ENCODE assay signal across 1 cellular context in the genomic region with DNA sequence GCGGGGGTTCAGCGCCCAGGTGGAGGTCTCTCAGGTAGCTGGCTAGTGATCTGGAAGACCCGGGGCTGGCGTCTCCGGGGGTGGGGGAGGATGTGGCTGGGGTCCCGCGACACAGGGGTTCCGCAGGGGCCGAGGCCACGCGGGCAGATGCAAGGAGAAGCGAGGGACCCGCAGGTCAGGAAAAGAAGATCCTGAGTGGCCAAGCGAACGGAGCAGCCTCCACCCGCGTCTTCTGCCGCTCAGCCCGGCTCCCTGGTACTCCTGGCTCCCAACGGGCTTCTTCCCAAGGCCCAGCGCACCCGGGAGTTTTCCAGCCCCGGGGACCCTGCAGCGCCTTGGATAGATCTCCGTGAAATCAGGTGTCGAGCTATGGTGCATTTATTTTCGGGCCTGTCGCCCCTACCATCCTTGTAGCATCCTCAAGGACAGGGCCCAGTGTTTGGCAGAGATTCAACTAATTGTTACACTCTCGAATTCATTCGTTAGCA.
TF ChIP-seq lines count a peak whose summit lies in the region.

No MANE protein-coding gene starts in this region.

TF ChIP-seq in IMR-90, 13 proteins besides CTCF, POLR2A, EP300 and RAD21 (continued from another document):
- TF ChIP-seq, protein P1, sequence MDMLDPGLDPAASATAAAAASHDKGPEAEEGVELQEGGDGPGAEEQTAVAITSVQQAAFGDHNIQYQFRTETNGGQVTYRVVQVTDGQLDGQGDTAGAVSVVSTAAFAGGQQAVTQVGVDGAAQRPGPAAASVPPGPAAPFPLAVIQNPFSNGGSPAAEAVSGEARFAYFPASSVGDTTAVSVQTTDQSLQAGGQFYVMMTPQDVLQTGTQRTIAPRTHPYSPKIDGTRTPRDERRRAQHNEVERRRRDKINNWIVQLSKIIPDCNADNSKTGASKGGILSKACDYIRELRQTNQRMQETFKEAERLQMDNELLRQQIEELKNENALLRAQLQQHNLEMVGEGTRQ (IDR thresholded peaks at IDR 0.05; ENCODE audit: low read depth, low read length), result no peak
- TF ChIP-seq BHLHE40 (IDR thresholded peaks at IDR 0.05; ENCODE audit: low read depth, low read length) (no peak), FOS (IDR thresholded peaks at IDR 0.05; ENCODE audit: low read depth, low read length) (no peak), MXI1 (IDR thresholded peaks at IDR 0.05; ENCODE audit: borderline replicate concordance, low read depth, low read length) (no peak)
- TF ChIP-seq, protein P2, sequence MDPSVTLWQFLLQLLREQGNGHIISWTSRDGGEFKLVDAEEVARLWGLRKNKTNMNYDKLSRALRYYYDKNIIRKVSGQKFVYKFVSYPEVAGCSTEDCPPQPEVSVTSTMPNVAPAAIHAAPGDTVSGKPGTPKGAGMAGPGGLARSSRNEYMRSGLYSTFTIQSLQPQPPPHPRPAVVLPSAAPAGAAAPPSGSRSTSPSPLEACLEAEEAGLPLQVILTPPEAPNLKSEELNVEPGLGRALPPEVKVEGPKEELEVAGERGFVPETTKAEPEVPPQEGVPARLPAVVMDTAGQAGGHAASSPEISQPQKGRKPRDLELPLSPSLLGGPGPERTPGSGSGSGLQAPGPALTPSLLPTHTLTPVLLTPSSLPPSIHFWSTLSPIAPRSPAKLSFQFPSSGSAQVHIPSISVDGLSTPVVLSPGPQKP (IDR thresholded peaks at IDR 0.05; ENCODE audit: borderline replicate concordance, low read depth, low read length), result no peak
TF ChIP-seq in IMR-90: peak in this region for 0.
